In the genomic region with DNA sequence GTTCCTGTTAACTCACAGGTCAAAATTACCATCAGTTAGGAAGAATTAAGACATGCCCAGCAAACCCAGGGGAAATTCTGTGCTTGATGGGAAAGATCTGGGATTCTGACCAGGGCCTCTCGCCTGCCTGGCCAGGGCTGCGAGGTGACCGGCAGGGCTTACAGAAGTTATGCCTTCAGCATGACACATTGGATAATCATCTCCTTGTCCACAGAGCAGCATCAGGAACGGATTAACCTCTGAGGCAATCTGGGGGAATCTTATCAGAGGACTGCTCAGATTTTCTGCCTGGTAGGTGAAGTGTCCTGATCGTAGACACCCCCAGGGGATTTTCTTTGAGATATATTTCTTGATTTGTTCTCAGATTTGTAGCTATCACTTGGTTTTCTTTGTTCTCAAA, we compare ENCODE assay signal across 1 cellular context.
TF ChIP-seq lines count a peak whose summit lies in the region.

No MANE protein-coding gene starts in this region.

TF ChIP-seq in GM23338, 12 proteins besides CTCF, POLR2A, EP300 and RAD21 (continued from another document):
- TF ChIP-seq EZH2phosphoT487 (IDR thresholded peaks at IDR 0.05; ENCODE audit: unreplicated experiment) (no peak), ZNF331 (CRISPR knock-in tag; IDR thresholded peaks at IDR 0.05; ENCODE audit: low read depth) (no peak), POLR2AphosphoS5 (IDR thresholded peaks at IDR 0.05; ENCODE audit: low read depth) (no peak), NANOG (IDR thresholded peaks at IDR 0.05; ENCODE audit: borderline replicate concordance) (no peak), JUNB (IDR thresholded peaks at IDR 0.05; ENCODE audit: unreplicated experiment) (no peak), STAT1 (IDR thresholded peaks at IDR 0.05; ENCODE audit: unreplicated experiment) (no peak)
- TF ChIP-seq, protein P1, sequence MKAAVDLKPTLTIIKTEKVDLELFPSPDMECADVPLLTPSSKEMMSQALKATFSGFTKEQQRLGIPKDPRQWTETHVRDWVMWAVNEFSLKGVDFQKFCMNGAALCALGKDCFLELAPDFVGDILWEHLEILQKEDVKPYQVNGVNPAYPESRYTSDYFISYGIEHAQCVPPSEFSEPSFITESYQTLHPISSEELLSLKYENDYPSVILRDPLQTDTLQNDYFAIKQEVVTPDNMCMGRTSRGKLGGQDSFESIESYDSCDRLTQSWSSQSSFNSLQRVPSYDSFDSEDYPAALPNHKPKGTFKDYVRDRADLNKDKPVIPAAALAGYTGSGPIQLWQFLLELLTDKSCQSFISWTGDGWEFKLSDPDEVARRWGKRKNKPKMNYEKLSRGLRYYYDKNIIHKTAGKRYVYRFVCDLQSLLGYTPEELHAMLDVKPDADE (IDR thresholded peaks at IDR 0.05): no peak
